ENCODE assay signal across 11 cellular contexts in the genomic region with DNA sequence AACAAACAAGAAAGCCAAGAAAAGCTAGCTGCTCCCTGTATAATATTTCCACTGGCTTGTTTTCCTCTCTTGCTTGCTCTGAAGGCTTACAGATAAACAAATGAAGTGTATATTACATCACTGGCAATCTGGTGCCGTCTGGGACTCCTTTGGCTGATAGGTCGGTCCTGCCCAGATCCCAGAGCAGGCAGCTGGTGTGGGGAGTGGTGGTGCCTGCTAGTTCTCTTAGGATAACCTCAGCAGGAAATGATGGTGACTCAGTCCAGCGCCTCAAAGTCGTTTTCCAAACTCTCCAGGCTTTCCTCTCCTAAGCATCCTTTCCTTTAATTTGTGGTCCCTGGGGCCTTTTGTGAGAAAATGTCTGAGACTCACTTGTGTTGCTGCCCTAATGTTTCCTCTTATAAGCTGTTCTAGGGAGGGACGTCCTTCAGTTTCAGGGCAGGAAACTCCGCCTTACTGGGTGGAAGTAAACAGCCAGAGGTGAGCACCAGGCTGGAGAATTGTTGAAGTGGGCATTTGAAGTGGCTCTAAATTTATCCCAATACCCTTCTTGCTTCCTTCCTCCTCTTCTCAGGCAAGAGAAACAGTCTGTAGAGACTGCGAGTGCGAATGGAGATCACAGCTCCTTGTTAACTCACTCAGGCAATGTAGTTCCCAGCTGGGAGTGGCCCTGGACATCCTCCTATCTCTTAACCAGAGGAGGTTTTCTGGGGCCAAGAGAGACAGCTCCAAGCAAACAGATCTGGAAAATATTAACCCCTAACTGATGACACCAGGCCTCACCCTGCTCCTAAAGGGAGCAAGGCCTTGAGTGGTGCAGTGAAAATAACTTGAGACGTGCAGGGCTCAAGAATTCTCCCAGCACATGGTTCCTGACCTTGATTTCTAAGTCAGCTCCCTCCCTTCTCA. TPM values are rescaled to one million over a fixed set of nuclear protein-coding genes. Genes with fewer than 3 reads are reported as not detected.
A peak's percentile ranks its signal among the peaks of the same experiment; 100 is the strongest.
DNase-seq lines count a peak whose midpoint lies in the region; ATAC-seq and TF ChIP-seq lines count a peak whose summit lies in the region.
"Had no signal": no experiment of that assay in that cellular context is flagged by ENCODE, and none has a peak within 500 bp of the region (broad histone marks: within the 10 kb centered on the region; RNA-seq: fewer than 3 reads in every experiment).

No MANE protein-coding gene starts in this region.

- no peak for ATAC-seq in stimulated activated memory B cell treated with anti-CD40 and anti-IgM and Interleukin-4, amounts not matched to agents 10 μg/mL and 1 μg/mL and 100 μg/mL, for 72 hours
- ATAC-seq in HG03196 (IDR thresholded peaks at IDR 0.05; ENCODE audit: unreplicated experiment), result no peak

- no peak overlapping the region for H3K27ac Mint-ChIP-seq in activated CD4-positive, alpha-beta T cell treated with anti-CD3 and anti-CD28 coated beads, Interleukin-2, amount 10 ng/mL, durations not matched to agents 24 days and 14 days
- H3K27ac Mint-ChIP-seq in stimulated activated memory B cell treated with anti-CD40 and anti-IgM and Interleukin-4, amounts not matched to agents 10 μg/mL and 1 μg/mL and 100 μg/mL, for 72 hours, result peak overlapping the region; percentile 48
- H3K27ac Mint-ChIP-seq: activated T-helper 1 cell treated with anti-CD3 and anti-CD28 coated beads, Interleukin-12 subunit alpha, Interleukin-12 subunit beta, Interleukin-2, Interleukin-4 antibody, amounts not matched to agents 30 ng/mL and 10 ng/mL and 1 ng/mL, durations not matched to agents 14 hours and 24 hours and 36 hours had no signal

- no peaks in the 10 kb centered on the region for H3K9me3 Mint-ChIP-seq in activated CD4-positive, alpha-beta T cell treated with anti-CD3 and anti-CD28 coated beads, Interleukin-2, amount 10 ng/mL, durations not matched to agents 24 days and 14 days
- no peaks in the 10 kb centered on the region for H3K9me3 Mint-ChIP-seq in stimulated activated memory B cell treated with anti-CD40 and anti-IgM and Interleukin-4, amounts not matched to agents 10 μg/mL and 1 μg/mL and 100 μg/mL, for 72 hours
- H3K9me3 Mint-ChIP-seq: activated T-helper 1 cell treated with anti-CD3 and anti-CD28 coated beads, Interleukin-12 subunit alpha, Interleukin-12 subunit beta, Interleukin-2, Interleukin-4 antibody, amounts not matched to agents 30 ng/mL and 10 ng/mL and 1 ng/mL, durations not matched to agents 14 hours and 24 hours and 36 hours had no signal

- intact Hi-C loops in activated CD4-positive, alpha-beta T cell treated with anti-CD3 and anti-CD28 coated beads, Interleukin-2, amount 10 ng/mL, durations not matched to agents 24 days and 14 days (cut with micrococcal nuclease), result no loop called here

- H3K4me3 Mint-ChIP-seq in activated CD4-positive, alpha-beta T cell treated with anti-CD3 and anti-CD28 coated beads, Interleukin-2, amount 10 ng/mL, durations not matched to agents 24 days and 14 days, result no peak overlapping the region
- H3K4me3 Mint-ChIP-seq in stimulated activated memory B cell treated with anti-CD40 and anti-IgM and Interleukin-4, amounts not matched to agents 10 μg/mL and 1 μg/mL and 100 μg/mL, for 72 hours, result peak overlapping the region; percentile 40
- H3K4me3 Mint-ChIP-seq: activated T-helper 1 cell treated with anti-CD3 and anti-CD28 coated beads, Interleukin-12 subunit alpha, Interleukin-12 subunit beta, Interleukin-2, Interleukin-4 antibody, amounts not matched to agents 30 ng/mL and 10 ng/mL and 1 ng/mL, durations not matched to agents 14 hours and 24 hours and 36 hours had no signal

- peak; percentile 64 for DNase-seq in activated CD4-positive, alpha-beta T cell treated with anti-CD3 and anti-CD28 coated beads, Interleukin-2, amount 10 ng/mL, durations not matched to agents 24 days and 14 days
- no peak for DNase-seq in activated CD4-positive, alpha-beta T cell treated with anti-CD3 and anti-CD28 coated beads for 48 hours
- DNase-seq in NCI-H524 treated with DMSO at 0.1 percent for 48 hours (lab: John Stamatoyannopoulos, UW) (peak; percentile 99), fibroblast of the aortic adventitia (ENCODE audit: low read depth) (peak; percentile 21), inferior parietal cortex (ENCODE audit: extremely low spot score) (no peak), UCSD-AML1 (lab: John Stamatoyannopoulos, UW; ENCODE audit: unreplicated experiment) (no peak)
- DNase-seq: AML-193, NCI-H1092 treated with DMSO at 0.1 percent for 48 hours had no signal

- H3K4me1 Mint-ChIP-seq in activated CD4-positive, alpha-beta T cell treated with anti-CD3 and anti-CD28 coated beads, Interleukin-2, amount 10 ng/mL, durations not matched to agents 24 days and 14 days, result peaks cover 15% of the 10 kb centered on the region
- peaks cover 30% of the 10 kb centered on the region for H3K4me1 Mint-ChIP-seq in stimulated activated memory B cell treated with anti-CD40 and anti-IgM and Interleukin-4, amounts not matched to agents 10 μg/mL and 1 μg/mL and 100 μg/mL, for 72 hours

- TF ChIP-seq CTCF in fibroblast of the aortic adventitia (IDR thresholded peaks at IDR 0.05; ENCODE audit: insufficient read depth, low read length), result no peak

- H3K36me3 Mint-ChIP-seq in activated CD4-positive, alpha-beta T cell treated with anti-CD3 and anti-CD28 coated beads, Interleukin-2, amount 10 ng/mL, durations not matched to agents 24 days and 14 days (ENCODE audit: low read depth), result no peaks in the 10 kb centered on the region
- no peaks in the 10 kb centered on the region for H3K36me3 Mint-ChIP-seq in stimulated activated memory B cell treated with anti-CD40 and anti-IgM and Interleukin-4, amounts not matched to agents 10 μg/mL and 1 μg/mL and 100 μg/mL, for 72 hours

- no peak overlapping the region for H3K4me3 ChIP-seq in fibroblast of the aortic adventitia (ENCODE audit: low read depth, low read length)

- peaks cover 44% of the 10 kb centered on the region for H3K27me3 Mint-ChIP-seq in activated CD4-positive, alpha-beta T cell treated with anti-CD3 and anti-CD28 coated beads, Interleukin-2, amount 10 ng/mL, durations not matched to agents 24 days and 14 days
- peaks cover 19% of the 10 kb centered on the region for H3K27me3 Mint-ChIP-seq in stimulated activated memory B cell treated with anti-CD40 and anti-IgM and Interleukin-4, amounts not matched to agents 10 μg/mL and 1 μg/mL and 100 μg/mL, for 72 hours

RNA-seq across cellular contexts. Expression of a gene that starts 34.9 kb away (rescaled TPM):
- total RNA-seq in activated CD4-positive, alpha-beta T cell treated with anti-CD3 and anti-CD28 coated beads, Interleukin-2, amount 10 ng/mL, durations not matched to agents 24 days and 14 days, result not detected in 2 replicates
- total RNA-seq in fibroblast of the aortic adventitia (ENCODE audit: low replicate concordance), result not detected in 2 replicates
- total RNA-seq: activated T-helper 1 cell treated with anti-CD3 and anti-CD28 coated beads, Interleukin-12 subunit alpha, Interleukin-12 subunit beta, Interleukin-2, Interleukin-4 antibody, amounts not matched to agents 30 ng/mL and 10 ng/mL and 1 ng/mL, durations not matched to agents 14 hours and 24 hours and 36 hours had no signal

RNA-seq across cellular contexts. Expression of a gene that starts 54.3 kb away (rescaled TPM):
- not detected in 2 replicates for total RNA-seq in activated CD4-positive, alpha-beta T cell treated with anti-CD3 and anti-CD28 coated beads, Interleukin-2, amount 10 ng/mL, durations not matched to agents 24 days and 14 days
- total RNA-seq in fibroblast of the aortic adventitia (ENCODE audit: low replicate concordance), result not detected in 2 replicates
- total RNA-seq: activated T-helper 1 cell treated with anti-CD3 and anti-CD28 coated beads, Interleukin-12 subunit alpha, Interleukin-12 subunit beta, Interleukin-2, Interleukin-4 antibody, amounts not matched to agents 30 ng/mL and 10 ng/mL and 1 ng/mL, durations not matched to agents 14 hours and 24 hours and 36 hours had no signal

RNA-seq across cellular contexts. Expression of a gene that starts 59.2 kb away (rescaled TPM):
- 5.5 and 7.5 TPM in 2 replicates for total RNA-seq in activated CD4-positive, alpha-beta T cell treated with anti-CD3 and anti-CD28 coated beads, Interleukin-2, amount 10 ng/mL, durations not matched to agents 24 days and 14 days
- 0.09 TPM in 1 of 2 replicates, not detected in the other for total RNA-seq in fibroblast of the aortic adventitia (ENCODE audit: low replicate concordance)

Comparison
In these comparisons a context has a peak if more than half of its experiments do, and no peak if none do; other contexts are left out.
1. DNase-seq: peak in activated CD4-positive, alpha-beta T cell treated with anti-CD3 and anti-CD28 coated beads, Interleukin-2, amount 10 ng/mL, durations not matched to agents 24 days and 14 days (single experiment), NCI-H524 treated with DMSO at 0.1 percent for 48 hours (single experiment) and fibroblast of the aortic adventitia (single experiment); none in activated CD4-positive, alpha-beta T cell treated with anti-CD3 and anti-CD28 coated beads for 48 hours (single experiment), inferior parietal cortex (single experiment) and UCSD-AML1 (single experiment).